8 cellular contexts compared by ENCODE assay signal in genomic region chr7:150988230-150989226, GRCh38. TPM values are rescaled to one million over a fixed set of nuclear protein-coding genes. Genes with fewer than 3 reads are reported as not detected.
A peak's percentile ranks its signal among the peaks of the same experiment; 100 is the strongest.
DNase-seq lines count a peak whose midpoint lies in the region; ATAC-seq and TF ChIP-seq lines count a peak whose summit lies in the region.

No MANE protein-coding gene starts in this region.

- H3K9me3 ChIP-seq in Karpas-422 (ENCODE audit: low read length), result no peaks in the 10 kb centered on the region
- H3K9me3 ChIP-seq in cardiac muscle cell (ENCODE audit: low read depth), result no peaks in the 10 kb centered on the region

- peaks cover 15 to 18% of the 10 kb centered on the region in 2 donors for H3K36me3 Mint-ChIP-seq in activated naive CD4-positive, alpha-beta T cell treated with anti-CD3 and anti-CD28 coated beads, Interleukin-2, amount 50 U/mL, for 72 hours
- H3K36me3 Mint-ChIP-seq in progenitor cell of endocrine pancreas (ENCODE audit: insufficient read depth), result no peaks in the 10 kb centered on the region

- peak; percentile 80 for DNase-seq in COR-L47 (lab: John Stamatoyannopoulos, UW)
- peak; percentile 88 for DNase-seq in Karpas-422
- DNase-seq in SHP77 treated with DMSO at 0.1 percent for 48 hours (lab: John Stamatoyannopoulos, UW), result peak; percentile 28
- DNase-seq in activated naive CD4-positive, alpha-beta T cell treated with anti-CD3 and anti-CD28 coated beads, Interleukin-2, amount 50 U/mL, for 72 hours (ENCODE audit: low spot score in 2 of 2), result peak in 1 of 2 donors; percentile 79
- peak; percentile 53 to 84 for DNase-seq in cardiac muscle cell (ENCODE audit: low read depth in 1 of 2, low spot score in 1 of 2)
- peak; percentile 73 for DNase-seq in progenitor cell of endocrine pancreas (ENCODE audit: low spot score, unreplicated experiment)

- H3K4me3 Mint-ChIP-seq in progenitor cell of endocrine pancreas (ENCODE audit: low read depth), result no peak overlapping the region

- H4K20me1 ChIP-seq in Karpas-422 (ENCODE audit: insufficient read depth, low read depth, low read length), result peaks cover 11% of the 10 kb centered on the region; the same call in 1 of the 2 replicates

- H3K27ac ChIP-seq in Karpas-422 (ENCODE audit: low read length) (no peak overlapping the region), cardiac muscle cell (no peak overlapping the region)

- H3K27ac Mint-ChIP-seq in activated naive CD4-positive, alpha-beta T cell treated with anti-CD3 and anti-CD28 coated beads, Interleukin-2, amount 50 U/mL, for 72 hours, result no peak overlapping the region
- no peak overlapping the region for H3K27ac Mint-ChIP-seq in progenitor cell of endocrine pancreas

- H3K9me2 ChIP-seq in Karpas-422 (replicated peaks; ENCODE audit: insufficient read depth, low read length), result no peaks in the 10 kb centered on the region

- H3K9ac ChIP-seq in Karpas-422 (ENCODE audit: low read length), result no peak overlapping the region

- H3K4me3 ChIP-seq in Karpas-422 (ENCODE audit: low read length), result no peak overlapping the region
- no peak overlapping the region for H3K4me3 ChIP-seq in cardiac muscle cell

- no peaks in the 10 kb centered on the region for H3K4me1 Mint-ChIP-seq in progenitor cell of endocrine pancreas (ENCODE audit: low read depth)

- H3K9me3 Mint-ChIP-seq in activated naive CD4-positive, alpha-beta T cell treated with anti-CD3 and anti-CD28 coated beads, Interleukin-2, amount 50 U/mL, for 72 hours, result peaks cover 15 to 23% of the 10 kb centered on the region in 2 donors
- H3K9me3 Mint-ChIP-seq in progenitor cell of endocrine pancreas (ENCODE audit: low read depth), result no peaks in the 10 kb centered on the region

- no peaks in the 10 kb centered on the region for H3K79me2 ChIP-seq in Karpas-422 (ENCODE audit: low read length)

- peak; percentile 76 to 80 for ATAC-seq in activated naive CD4-positive, alpha-beta T cell treated with anti-CD3 and anti-CD28 coated beads, Interleukin-2, amount 50 U/mL, for 72 hours
- ATAC-seq in HG02870 (IDR thresholded peaks at IDR 0.05; ENCODE audit: unreplicated experiment), result no peak
- no peak for ATAC-seq in HG03039 (IDR thresholded peaks at IDR 0.05; ENCODE audit: unreplicated experiment)

- TF ChIP-seq CTCF in cardiac muscle cell (IDR thresholded peaks at IDR 0.05; ENCODE audit: low read depth, low read length) (peak; percentile 87), progenitor cell of endocrine pancreas (IDR thresholded peaks at IDR 0.05; ENCODE audit: unreplicated experiment) (peak; percentile 83)

- no peak overlapping the region for H3K4me2 ChIP-seq in Karpas-422 (ENCODE audit: low read depth, low read length, poor library complexity, severe bottlenecking)

- 0 out of 2 replicates have a peak, but pooled peaks cover 5% of the 10 kb centered on the region for H3K4me1 ChIP-seq in Karpas-422 (ENCODE audit: low read length)
- H3K4me1 ChIP-seq in cardiac muscle cell (ENCODE audit: low read depth), result peaks cover 12% of the 10 kb centered on the region

- peaks cover 47% of the 10 kb centered on the region for H3K27me3 Mint-ChIP-seq in progenitor cell of endocrine pancreas

- no peak overlapping the region for H2AFZ ChIP-seq in Karpas-422 (ENCODE audit: low read length)

- H3K36me3 ChIP-seq in Karpas-422 (ENCODE audit: insufficient read depth, low read length) (no peaks in the 10 kb centered on the region), cardiac muscle cell (no peaks in the 10 kb centered on the region)

- H3K27me3 ChIP-seq in Karpas-422 (ENCODE audit: low read length), result no peaks in the 10 kb centered on the region
- no peaks in the 10 kb centered on the region for H3K27me3 ChIP-seq in cardiac muscle cell

RNA-seq across cellular contexts. Expression of gene NOS3, which starts 2.3 kb away (rescaled TPM):
- total RNA-seq in Karpas-422 (2014; rRNA removed; shearing (Covaris generic); ENCODE audit: low replicate concordance), result 59.8 and 62.5 TPM in 2 replicates
- 10 to 100 TPM in 1 of 2 donors, 1 to 10 TPM in 1; 1.8 to 12.7 TPM for total RNA-seq in activated naive CD4-positive, alpha-beta T cell treated with anti-CD3 and anti-CD28 coated beads, Interleukin-2, amount 50 U/mL, for 72 hours
- total RNA-seq in cardiac muscle cell, result 19.7 and 20.3 TPM in 2 replicates
- 13.1 and 16.3 TPM in 2 replicates for polyA plus RNA-seq in cardiac muscle cell
- total RNA-seq in progenitor cell of endocrine pancreas, result 0.74 and 1.1 TPM in 2 replicates

RNA-seq across cellular contexts. Expression of gene KCNH2, which starts 10.4 kb away (rescaled TPM):
- 0.11 and 0.22 TPM in 2 replicates for total RNA-seq in Karpas-422 (2014; rRNA removed; shearing (Covaris generic); ENCODE audit: low replicate concordance)
- total RNA-seq in activated naive CD4-positive, alpha-beta T cell treated with anti-CD3 and anti-CD28 coated beads, Interleukin-2, amount 50 U/mL, for 72 hours, result under 1 TPM; 0.41 to 0.72 TPM
- total RNA-seq in cardiac muscle cell (91.5 and 110 TPM in 2 replicates), progenitor cell of endocrine pancreas (6.9 and 9.4 TPM in 2 replicates)
- polyA plus RNA-seq in cardiac muscle cell, result 48.0 and 64.2 TPM in 2 replicates

RNA-seq across cellular contexts. Expression of gene ATG9B, which starts 35.8 kb away (rescaled TPM):
- 0.78 and 1.6 TPM in 2 replicates for total RNA-seq in Karpas-422 (2014; rRNA removed; shearing (Covaris generic); ENCODE audit: low replicate concordance)
- total RNA-seq in activated naive CD4-positive, alpha-beta T cell treated with anti-CD3 and anti-CD28 coated beads, Interleukin-2, amount 50 U/mL, for 72 hours, result 10 to 100 TPM in 1 of 2 donors, 1 to 10 TPM in 1; 1.1 to 14.9 TPM
- total RNA-seq in cardiac muscle cell, result 7.1 and 8.4 TPM in 2 replicates
- polyA plus RNA-seq in cardiac muscle cell, result 13.0 and 22.7 TPM in 2 replicates
- total RNA-seq in progenitor cell of endocrine pancreas, result 0.58 and 0.79 TPM in 2 replicates

RNA-seq across cellular contexts. Expression of gene ABCB8, which starts 39.7 kb away (rescaled TPM):
- total RNA-seq in Karpas-422 (2014; rRNA removed; shearing (Covaris generic); ENCODE audit: low replicate concordance), result 19.0 and 27.1 TPM in 2 replicates
- total RNA-seq in activated naive CD4-positive, alpha-beta T cell treated with anti-CD3 and anti-CD28 coated beads, Interleukin-2, amount 50 U/mL, for 72 hours, result 10 to 100 TPM; 42.6 to 78.3 TPM
- total RNA-seq in cardiac muscle cell (27.2 and 29.2 TPM in 2 replicates), progenitor cell of endocrine pancreas (36.0 and 36.2 TPM in 2 replicates)
- polyA plus RNA-seq in cardiac muscle cell, result 18.4 and 20.4 TPM in 2 replicates

RNA-seq across cellular contexts. Expression of gene ASIC3, which starts 59.8 kb away (rescaled TPM):
- total RNA-seq in Karpas-422 (2014; rRNA removed; shearing (Covaris generic); ENCODE audit: low replicate concordance), result 4.5 and 6.2 TPM in 2 replicates
- 10 to 100 TPM in 1 of 2 donors, 1 to 10 TPM in 1; 7.6 to 19.7 TPM for total RNA-seq in activated naive CD4-positive, alpha-beta T cell treated with anti-CD3 and anti-CD28 coated beads, Interleukin-2, amount 50 U/mL, for 72 hours
- 9.0 and 9.8 TPM in 2 replicates for total RNA-seq in cardiac muscle cell
- polyA plus RNA-seq in cardiac muscle cell, result 5.2 and 6.8 TPM in 2 replicates
- 3.5 and 5.1 TPM in 2 replicates for total RNA-seq in progenitor cell of endocrine pancreas

Comparison
In these comparisons a context has a peak if more than half of its experiments do, and no peak if none do; other contexts are left out.
1. ATAC-seq: peak in activated naive CD4-positive, alpha-beta T cell treated with anti-CD3 and anti-CD28 coated beads, Interleukin-2, amount 50 U/mL, for 72 hours (2 of 2); none in HG02870 (single experiment) and HG03039 (single experiment).